Comparison of ENCODE assay signal across 10 cellular contexts in the genomic region with DNA sequence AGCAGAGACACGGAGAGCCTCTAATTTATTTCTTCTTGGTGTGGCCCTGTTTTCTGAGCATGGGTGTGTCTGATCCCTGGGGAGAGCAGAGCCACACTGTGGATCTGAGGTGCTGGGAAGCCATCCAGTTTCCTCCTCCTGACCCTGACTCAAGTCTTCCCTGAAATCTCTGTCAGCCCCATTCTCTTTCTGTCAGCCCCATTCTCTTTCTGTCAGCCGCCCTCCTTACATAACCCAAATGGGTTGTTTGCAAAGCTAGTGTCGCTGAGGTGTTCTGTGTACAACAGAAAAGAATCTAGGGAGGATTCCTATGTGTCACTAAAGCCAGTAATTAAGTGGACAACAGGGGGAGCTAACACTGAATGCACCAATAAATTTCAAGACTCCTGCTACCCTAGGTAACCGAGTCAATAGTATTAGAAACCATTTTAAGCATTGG. TPM values are rescaled to one million over a fixed set of nuclear protein-coding genes. Genes with fewer than 3 reads are reported as not detected.
DNase-seq lines count a peak whose midpoint lies in the region; ATAC-seq, FAIRE-seq and TF ChIP-seq lines count a peak whose summit lies in the region.
"Had no signal": no experiment of that assay in that cellular context is flagged by ENCODE, and none has a peak within 500 bp of the region (broad histone marks: within the 10 kb centered on the region; RNA-seq: fewer than 3 reads in every experiment).

No MANE protein-coding gene starts in this region.

- DNase-seq in A673 (ENCODE audit: low spot score) (no peak), GM13977 (ENCODE audit: low spot score) (no peak), GF-D8 (lab: John Stamatoyannopoulos, UW) (no peak), SHP77 (lab: John Stamatoyannopoulos, UW) (no peak)
- no peak for DNase-seq in activated T-cell treated with anti-CD3 and anti-CD28 coated beads, Interleukin-2, amount 50 U/mL, for 24 hours
- no peak for DNase-seq in naive thymus-derived CD8-positive, alpha-beta T cell
- DNase-seq: NCI-H1105 had no signal

- H3K4me1 Mint-ChIP-seq in activated T-cell treated with anti-CD3 and anti-CD28 coated beads, Interleukin-2, amount 50 U/mL, for 24 hours (ENCODE audit: low read depth): peaks cover 83% of the 10 kb centered on the region
- H3K4me1 Mint-ChIP-seq in naive thymus-derived CD8-positive, alpha-beta T cell: peaks cover 26 to 88% (median 76%) of the 10 kb centered on the region in 4 donors

- H3K9me3 Mint-ChIP-seq in activated T-cell treated with anti-CD3 and anti-CD28 coated beads, Interleukin-2, amount 50 U/mL, for 24 hours: no peaks in the 10 kb centered on the region
- peaks cover 0 to 4% (median 0%) of the 10 kb centered on the region in 9 donors for H3K9me3 Mint-ChIP-seq in naive thymus-derived CD8-positive, alpha-beta T cell

- no peaks in the 10 kb centered on the region for H3K9me3 ChIP-seq in A673 (ENCODE audit: low read depth, low read length, poor library complexity, severe bottlenecking)
- no peaks in the 10 kb centered on the region for H3K9me3 ChIP-seq in SU-DHL-6 (ENCODE audit: insufficient read depth, low read length)
- H3K9me3 ChIP-seq: HAP-1 had no signal

- BruUV-seq in A673 (replicated peaks; lab: Mats Ljungman, UMichigan): no TSS peak

- H3K79me2 ChIP-seq in SU-DHL-6 (ENCODE audit: insufficient read depth, low read length): peaks cover 83% of the 10 kb centered on the region

- ATAC-seq in naive thymus-derived CD8-positive, alpha-beta T cell: no peak

- H3K27me3 Mint-ChIP-seq in activated T-cell treated with anti-CD3 and anti-CD28 coated beads, Interleukin-2, amount 50 U/mL, for 24 hours: no peaks in the 10 kb centered on the region
- H3K27me3 Mint-ChIP-seq in naive thymus-derived CD8-positive, alpha-beta T cell: no peaks in the 10 kb centered on the region

- H3K4me3 ChIP-seq in A673 (ENCODE audit: low read depth, low read length, poor library complexity, severe bottlenecking) (no peak overlapping the region), SU-DHL-6 (ENCODE audit: insufficient read depth, low read length, poor library complexity, severe bottlenecking) (no peak overlapping the region)
- H3K4me3 ChIP-seq: HAP-1 had no signal

- H3K27ac Mint-ChIP-seq in activated T-cell treated with anti-CD3 and anti-CD28 coated beads, Interleukin-2, amount 50 U/mL, for 24 hours: no peak overlapping the region
- H3K27ac Mint-ChIP-seq in naive thymus-derived CD8-positive, alpha-beta T cell: peak overlapping the region in 4 of 10 donors; percentile 7 to 58 (median 40)

- H3K27ac ChIP-seq in A673 (ENCODE audit: low read depth, low read length, poor library complexity, severe bottlenecking): no peak overlapping the region
- no peak overlapping the region for H3K27ac ChIP-seq in SU-DHL-6 (ENCODE audit: low read depth, low read length)

- POLR2A ChIA-PET in A673 (lab: Charles Lee; ENCODE audit: low non-redundant PET): no interaction called here
- POLR2A ChIA-PET in naive thymus-derived CD8-positive, alpha-beta T cell (lab: Charles Lee): no interaction called here

- H4K20me1 ChIP-seq in SU-DHL-6 (ENCODE audit: low read depth, low read length): peaks cover 16% of the 10 kb centered on the region

- H3K27me3 ChIP-seq in A673 (replicated peaks; ENCODE audit: insufficient read depth, low read depth, low read length, poor library complexity) (no peaks in the 10 kb centered on the region), SU-DHL-6 (ENCODE audit: low read length) (no peaks in the 10 kb centered on the region)

- H3K36me3 Mint-ChIP-seq in activated T-cell treated with anti-CD3 and anti-CD28 coated beads, Interleukin-2, amount 50 U/mL, for 24 hours (ENCODE audit: low read depth): peaks cover 5% of the 10 kb centered on the region
- no peaks in the 10 kb centered on the region for H3K36me3 Mint-ChIP-seq in naive thymus-derived CD8-positive, alpha-beta T cell

- H3K36me3 ChIP-seq in A673 (ENCODE audit: insufficient read depth, low read length, poor library complexity, severe bottlenecking) (no peaks in the 10 kb centered on the region), SU-DHL-6 (ENCODE audit: low read length) (no peaks in the 10 kb centered on the region)
- H3K36me3 ChIP-seq: HAP-1 had no signal

- no peak overlapping the region for H3K9ac ChIP-seq in SU-DHL-6 (ENCODE audit: low read length)

- peaks cover 27% of the 10 kb centered on the region for H3F3A ChIP-seq in SU-DHL-6 (ENCODE audit: insufficient read depth)

- in situ Hi-C loops in GM13977 (cut with MboI; ENCODE audit: low pct_unique_long_range_greater_than_20kb, low sequenced_read_pairs, unreplicated experiment): no loop called here

- intact Hi-C loops in A673 (cut with micrococcal nuclease; ENCODE audit: unreplicated experiment): loop anchor here (1.0 kb wide), 1 partner anchor 49 kb away; no protein-coding TSS in a partner anchor

- CTCF ChIA-PET in A673 (lab: Charles Lee): no interaction called here

- no peak overlapping the region for H3K4me2 ChIP-seq in SU-DHL-6 (ENCODE audit: low read depth, low read length, poor library complexity, severe bottlenecking)

- peak; percentile 64 for FAIRE-seq in islet of Langerhans (lab: Jason Lieb, UNC)

- H3K9me2 ChIP-seq in SU-DHL-6 (replicated peaks; ENCODE audit: insufficient read depth, low read length): no peaks in the 10 kb centered on the region

- peaks cover 61% of the 10 kb centered on the region for H3K4me1 ChIP-seq in A673 (ENCODE audit: insufficient read depth, low read length, poor library complexity, severe bottlenecking)

- H3K4me3 Mint-ChIP-seq in activated T-cell treated with anti-CD3 and anti-CD28 coated beads, Interleukin-2, amount 50 U/mL, for 24 hours: no peak overlapping the region
- no peak overlapping the region for H3K4me3 Mint-ChIP-seq in naive thymus-derived CD8-positive, alpha-beta T cell

- TF ChIP-seq CTCF in A673 (conservative IDR thresholded peaks at IDR 0.05; ENCODE audit: low read depth, low read length) (peak; percentile 54), GM13977 (IDR thresholded peaks at IDR 0.05; ENCODE audit: extremely low read depth, insufficient read depth, missing control alignments) (peak; percentile 36), SU-DHL-6 (IDR thresholded peaks at IDR 0.05; ENCODE audit: insufficient read depth, low read length, poor library complexity, severe bottlenecking) (peak; percentile 22)

- H2AFZ ChIP-seq in SU-DHL-6 (ENCODE audit: low read depth, low read length, severe bottlenecking): no peak overlapping the region

RNA-seq across cellular contexts. Expression of gene LRCH1, which starts 50.2 kb away (rescaled TPM):
- 25.3 and 26.9 TPM in 2 replicates for total RNA-seq in A673 (2021)
- 10 to 100 TPM; 15.8 to 17.1 TPM for total RNA-seq in naive thymus-derived CD8-positive, alpha-beta T cell
- 1 to 10 TPM; 1.3 to 3.8 (median 1.4) TPM for polyA plus RNA-seq in naive thymus-derived CD8-positive, alpha-beta T cell
